In the genomic region with DNA sequence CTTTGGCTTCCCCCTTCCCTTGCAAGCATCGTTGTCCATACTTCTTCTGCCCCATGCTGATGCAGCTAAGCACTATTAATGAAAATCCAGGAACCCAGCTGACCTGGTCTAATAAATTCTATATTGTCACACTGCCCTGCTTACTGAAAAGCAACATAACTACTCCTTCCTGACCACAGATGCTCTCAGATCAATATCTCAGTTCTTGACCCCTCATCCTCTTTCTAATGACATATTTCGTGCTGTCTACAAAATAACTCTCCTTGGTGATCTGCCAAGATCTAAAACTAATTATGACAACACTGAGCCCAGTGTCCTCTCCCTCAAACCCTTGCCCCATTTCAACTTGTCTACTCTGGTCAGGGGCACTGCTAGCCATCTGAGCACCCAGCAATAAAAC, we compare ENCODE assay signal across 29 cellular contexts.
"Had no signal": no experiment of that assay in that cellular context is flagged by ENCODE, and none has a peak within 500 bp of the region (broad histone marks: within the 10 kb centered on the region; RNA-seq: fewer than 3 reads in every experiment).

No MANE protein-coding gene starts in this region.

- H3K4me1 ChIP-seq: adrenal gland, body of pancreas, colonic mucosa, left lung, lower lobe of right lung, right lobe of liver, uterus had no signal

- DNase-seq: activated CD4-positive, alpha-beta T cell treated with anti-CD3 and anti-CD28 coated beads for 4 hours; activated CD4-positive, alpha-beta T cell treated with anti-CD3 and anti-CD28 coated beads, Interleukin-2, amount 50 U/mL, for 4 hours; activated CD4-positive, CD25-positive, alpha-beta regulatory T cell; activated naive CD4-positive, alpha-beta T cell treated with Interleukin-2 at 50 U/mL for 16 hours; activated naive CD8-positive, alpha-beta T cell treated with anti-CD3 and anti-CD28 coated beads for 36 hours; activated T-cell treated with anti-CD3 and anti-CD28 coated beads for 4 hours; activated T-cell treated with anti-CD3 and anti-CD28 coated beads, Interleukin-2, amount 50 U/mL, for 72 hours; adrenal gland; aorta; body of pancreas; cerebellar nuclear complex; colonic mucosa; effector CD8-positive, alpha-beta T cell; left lung; lower lobe of right lung; right lobe of liver; stimulated activated CD4-positive, alpha-beta T cell treated with anti-CD3 and anti-CD28 coated beads, Interleukin-4, amount 100 ng/mL, for 24 hours; uterus had no signal

- H3K27ac ChIP-seq: adrenal gland, body of pancreas, cardiac muscle cell, colonic mucosa, left lung, lower lobe of right lung, right lobe of liver, thoracic aorta, uterus had no signal

- H3K4me3 Mint-ChIP-seq: activated naive CD8-positive, alpha-beta T cell treated with anti-CD3 and anti-CD28 coated beads for 36 hours; activated T-cell treated with anti-CD3 and anti-CD28 coated beads, Interleukin-2, amount 50 U/mL, for 72 hours; nephron; stimulated activated effector memory CD8-positive, alpha-beta T cell treated with anti-CD3 and anti-CD28 coated beads, Interleukin-12 subunit alpha, Interleukin-12 subunit beta, amount 100 ng/mL, for 72 hours; stimulated activated naive CD8-positive, alpha-beta T cell treated with anti-CD3 and anti-CD28 coated beads, Interleukin-15, Interleukin-2, amounts not matched to agents 100 ng/mL and 50 ng/mL, for 24 hours; T-helper 2 cell treated with Interferon-gamma antibody and Interleukin-4, amounts not matched to agents 5 μg/mL and 100 μg/mL, for 36 hours; type B pancreatic cell had no signal

- H3K27ac Mint-ChIP-seq: activated naive CD8-positive, alpha-beta T cell treated with anti-CD3 and anti-CD28 coated beads for 36 hours; activated T-cell treated with anti-CD3 and anti-CD28 coated beads, Interleukin-2, amount 50 U/mL, for 72 hours; nephron; progenitor cell of endocrine pancreas; stimulated activated effector memory CD8-positive, alpha-beta T cell treated with anti-CD3 and anti-CD28 coated beads, Interleukin-12 subunit alpha, Interleukin-12 subunit beta, amount 100 ng/mL, for 72 hours; stimulated activated naive CD8-positive, alpha-beta T cell treated with anti-CD3 and anti-CD28 coated beads, Interleukin-15, Interleukin-2, amounts not matched to agents 100 ng/mL and 50 ng/mL, for 24 hours; T-helper 2 cell treated with Interferon-gamma antibody and Interleukin-4, amounts not matched to agents 5 μg/mL and 100 μg/mL, for 36 hours; type B pancreatic cell had no signal

- ATAC-seq: activated T-cell treated with anti-CD3 and anti-CD28 coated beads, Interleukin-2, amount 50 U/mL, for 72 hours; body of pancreas; left lung; lower lobe of right lung; right lobe of liver had no signal

- H3K9me3 Mint-ChIP-seq: activated naive CD8-positive, alpha-beta T cell treated with anti-CD3 and anti-CD28 coated beads for 36 hours; stimulated activated naive CD8-positive, alpha-beta T cell treated with anti-CD3 and anti-CD28 coated beads, Interleukin-15, Interleukin-2, amounts not matched to agents 100 ng/mL and 50 ng/mL, for 24 hours had no signal

- H3K9me3 ChIP-seq: adrenal gland, body of pancreas, colonic mucosa, lower lobe of right lung, right lobe of liver, thoracic aorta, uterus had no signal

- H3K4me3 ChIP-seq: adrenal gland, body of pancreas, cardiac muscle cell, colonic mucosa, left lung, lower lobe of right lung, right lobe of liver, thoracic aorta, uterus had no signal

- H3K27me3 ChIP-seq: adrenal gland, body of pancreas, cardiac muscle cell, colonic mucosa, left lung, right lobe of liver, uterus had no signal

- H3K27me3 Mint-ChIP-seq: activated naive CD8-positive, alpha-beta T cell treated with anti-CD3 and anti-CD28 coated beads for 36 hours; progenitor cell of endocrine pancreas; type B pancreatic cell had no signal

- H3K36me3 ChIP-seq: adrenal gland, cardiac muscle cell, colonic mucosa, left lung, lower lobe of right lung, right lobe of liver, thoracic aorta, uterus had no signal

- FAIRE-seq: endometrium, frontal cortex, islet of Langerhans had no signal

- H3K4me1 Mint-ChIP-seq: activated naive CD8-positive, alpha-beta T cell treated with anti-CD3 and anti-CD28 coated beads for 36 hours; nephron; stimulated activated effector memory CD8-positive, alpha-beta T cell treated with anti-CD3 and anti-CD28 coated beads, Interleukin-12 subunit alpha, Interleukin-12 subunit beta, amount 100 ng/mL, for 72 hours had no signal

- H3K36me3 Mint-ChIP-seq: activated naive CD8-positive, alpha-beta T cell treated with anti-CD3 and anti-CD28 coated beads for 36 hours; stimulated activated effector memory CD8-positive, alpha-beta T cell treated with anti-CD3 and anti-CD28 coated beads, Interleukin-12 subunit alpha, Interleukin-12 subunit beta, amount 100 ng/mL, for 72 hours; type B pancreatic cell had no signal
